ENCODE assay signal across 25 cellular contexts in genomic region chr1:56566994-56567393, GRCh38. TPM values are rescaled to one million over a fixed set of nuclear protein-coding genes. Genes with fewer than 3 reads are reported as not detected.
DNase-seq lines count a peak whose midpoint lies in the region; ATAC-seq, FAIRE-seq and TF ChIP-seq lines count a peak whose summit lies in the region.
"Had no signal": no experiment of that assay in that cellular context is flagged by ENCODE, and none has a peak within 500 bp of the region (broad histone marks: within the 10 kb centered on the region; RNA-seq: fewer than 3 reads in every experiment).

No MANE protein-coding gene starts in this region.

- no peak for DNase-seq in left ventricle myocardium inferior
- no peak for DNase-seq in left cardiac atrium
- peak in 1 of 61 donors; percentile 40 for DNase-seq in caudate nucleus (lab: John Stamatoyannopoulos, UW)
- DNase-seq in HepG2 (ENCODE audit: low spot score): no peak
- no peak for DNase-seq in substantia nigra (lab: John Stamatoyannopoulos, UW)
- DNase-seq in foreskin melanocyte: no peak
- DNase-seq in NCI-H1105 (lab: John Stamatoyannopoulos, UW): no peak
- DNase-seq: activated naive CD4-positive, alpha-beta T cell treated with anti-CD3 and anti-CD28 coated beads, Interleukin-2, amount 50 U/mL, for 16 hours; anterior cingulate cortex; CD8-positive, alpha-beta memory T cell; effector CD8-positive, alpha-beta T cell; foreskin fibroblast; GOT3; Kasumi-1; lower lobe of right lung; NCI-H1694 treated with DMSO at 0.1 percent for 48 hours had no signal

- ATAC-seq in left cardiac atrium (no peak), HepG2 (no peak), HG02870 (IDR thresholded peaks at IDR 0.05; ENCODE audit: unreplicated experiment) (no peak)

- no peak for FAIRE-seq in HepG2 (lab: Jason Lieb, UNC)
- FAIRE-seq: HTR-8/SVneo, islet of Langerhans, urothelium cell line had no signal

- POLR2A ChIA-PET in HepG2 (lab: Yijun Ruan, JAX): interaction anchor here (0.6 to 2.0 kb wide), 8 partner anchors 8 to 235 kb away, joined by 3 to 16 read pairs (median 4); partner anchors contain the start of gene PLPP3

- TF ChIP-seq POLR2A in HepG2 (IDR thresholded peaks at IDR 0.05; ENCODE audit: insufficient read depth in 1 of 2, low read depth in 2 of 2, low read length in 2 of 2): no peak

- in situ Hi-C loops in HepG2 (cut with HindIII; ENCODE audit: extremely low pct_ligation_motif_present, low pct_unique_long_range_greater_than_20kb): no loop called here

- peak overlapping the region; percentile 71 for H3K4me2 ChIP-seq in HepG2 (ENCODE audit: low read depth, low read length)

- H3K27me3 ChIP-seq in left ventricle myocardium inferior (ENCODE audit: low read depth) (no peaks in the 10 kb centered on the region), HepG2 (ENCODE audit: control insufficient read depth in 1 of 2, insufficient read depth in 2 of 2, low read length in 2 of 2) (no peaks in the 10 kb centered on the region)
- H3K27me3 ChIP-seq: neutrophil had no signal

- H3K27ac ChIP-seq in left ventricle myocardium inferior (replicated peaks) (peak overlapping the region; percentile 75), caudate nucleus (ENCODE audit: low read depth, low read length) (peak overlapping the region; percentile 61), HepG2 (ENCODE audit: extremely low read length, insufficient read depth, low read length) (peak overlapping the region; percentile 73), substantia nigra (ENCODE audit: low read depth, low read length, poor library complexity, severe bottlenecking) (peak overlapping the region; percentile 20)
- H3K27ac ChIP-seq: lower lobe of right lung, neutrophil, prostate gland, skin epidermis had no signal

- peak overlapping the region; percentile 40 for H3K9ac ChIP-seq in HepG2 (ENCODE audit: insufficient read depth, low read depth, low read length)

- no peaks in the 10 kb centered on the region for H3K9me3 ChIP-seq in left ventricle myocardium inferior (replicated peaks)
- H3K9me3 ChIP-seq in HepG2 (ENCODE audit: low read length): no peaks in the 10 kb centered on the region
- H3K9me3 ChIP-seq: lower lobe of right lung, neutrophil, prostate gland had no signal

- H3K36me3 ChIP-seq in left ventricle myocardium inferior (no peaks in the 10 kb centered on the region), HepG2 (replicated peaks in 1 of 2; ENCODE audit: control insufficient read depth in 1 of 2, insufficient read depth in 2 of 2, low read length in 2 of 2) (no peaks in the 10 kb centered on the region; a peak in 1 of 5 replicates)
- H3K36me3 ChIP-seq: lower lobe of right lung, neutrophil, prostate gland had no signal

- peaks cover 100% of the 10 kb centered on the region for H3K4me1 ChIP-seq in left ventricle myocardium inferior
- H3K4me1 ChIP-seq in HepG2 (ENCODE audit: insufficient read depth, low read length): peaks cover 100% of the 10 kb centered on the region

- no TSS peak for BruUV-seq in HepG2 (replicated peaks; lab: Mats Ljungman, UMichigan)

- peaks cover 96% of the 10 kb centered on the region for H3K79me2 ChIP-seq in HepG2 (ENCODE audit: insufficient read depth, low read length)

- no peak for TF ChIP-seq EP300 in HepG2 (IDR thresholded peaks at IDR 0.05; ENCODE audit: low read depth in 2 of 2, low read length in 2 of 2)
- no peak for TF ChIP-seq EP300 in HepG2 (CRISPR knock-in tag; IDR thresholded peaks at IDR 0.05; ENCODE audit: borderline replicate concordance)

- peaks cover 8% of the 10 kb centered on the region; the same call in 1 of the 2 replicates for H4K20me1 ChIP-seq in HepG2 (ENCODE audit: insufficient read depth, low read length)

- CTCF ChIA-PET in HepG2 (lab: Yijun Ruan, JAX; ENCODE audit: low intra/inter-chr PET ratio, low total read pairs): no interaction called here

- intact Hi-C loops in left ventricle myocardium inferior (cut with micrococcal nuclease) (no loop called here), left cardiac atrium (cut with DNase I) (no loop called here), HepG2 (cut with micrococcal nuclease; ENCODE audit: unreplicated experiment) (no loop called here)

- no peak for TF ChIP-seq RAD21 in HepG2 (CRISPR knock-in tag; IDR thresholded peaks at IDR 0.05)

- TF ChIP-seq CTCF in left ventricle myocardium inferior (IDR thresholded peaks at IDR 0.05; ENCODE audit: borderline replicate concordance) (no peak), HepG2 (CRISPR knock-in tag; IDR thresholded peaks at IDR 0.05) (no peak)

- H3K4me3 ChIP-seq in left ventricle myocardium inferior (no peak overlapping the region), HepG2 (replicated peaks in 1 of 3; ENCODE audit: insufficient read depth in 1 of 3, low read depth in 2 of 3, low read length in 3 of 3) (peak overlapping the region in 2 of 3 experiments; percentile 41 to 45; a peak in 3 of 6 replicates)
- H3K4me3 ChIP-seq: lower lobe of right lung, prostate gland, skin epidermis had no signal

- H2AFZ ChIP-seq in HepG2 (ENCODE audit: low read length): no peak overlapping the region

- 53% methylated on average over 5 of the region's 5 CpGs for WGBS in HepG2 (ENCODE audit: low lambda C conversion rate)

TF ChIP-seq in HepG2, 621 proteins besides CTCF, POLR2A, EP300 and RAD21:
- TF ChIP-seq ZNF816 (CRISPR knock-in tag; IDR thresholded peaks at IDR 0.05; ENCODE audit: borderline replicate concordance) (peak; percentile 22; the same call in 1 of the 2 replicates), SIX4 (CRISPR knock-in tag; IDR thresholded peaks at IDR 0.05) (no peak), ZBTB38 (CRISPR knock-in tag; IDR thresholded peaks at IDR 0.05) (peak; percentile 60)

RNA-seq across cellular contexts. Expression of gene PLPP3, which starts 12.4 kb away (rescaled TPM):
- total RNA-seq in left ventricle myocardium inferior (101 TPM), left cardiac atrium (100 to 1,000 TPM in 1 of 2 donors, 10 to 100 TPM in 1; 85.1 to 115 TPM), HepG2 (2016; rRNA removed; fragmentation: Illumina TruSeq; extraction: Trizol) (33.9 and 65.8 TPM in 2 replicates)
- total RNA-seq in HepG2 (2016; cell fraction: cytosol; rRNA removed; fragmentation: Illumina TruSeq; extraction: Trizol; ENCODE audit: low read depth): 11.3 and 11.6 TPM in 2 replicates
- total RNA-seq in HepG2 (2016; cell fraction: insoluble cytoplasmic fraction; rRNA removed; fragmentation: Illumina TruSeq; extraction: Trizol): 31.0 and 63.5 TPM in 2 replicates
- 28.3 and 30.5 TPM in 2 replicates for total RNA-seq in HepG2 (2016; cell fraction: membrane; rRNA removed; fragmentation: Illumina TruSeq; extraction: Trizol)
- total RNA-seq in HepG2 (2016; cell fraction: nucleus; rRNA removed; fragmentation: Illumina TruSeq; extraction: Trizol): 60.5 and 75.3 TPM in 2 replicates
- polyA plus RNA-seq in HepG2 (2011; rRNA removed): 49.7 and 51.9 TPM in 2 replicates
- 41.9 and 47.3 TPM in 2 replicates for polyA plus RNA-seq in HepG2 (2011; cell fraction: cytosol; rRNA removed)
- 23.6 and 24.9 TPM in 2 replicates for polyA plus RNA-seq in HepG2 (2011; cell fraction: nucleus; rRNA removed)
- 37.9 and 46.4 TPM in 2 replicates for polyA plus RNA-seq in HepG2 (2012)
- 5.0 and 5.5 TPM in 2 replicates for polyA plus RNA-seq in HepG2 (2016; cell fraction: cytosol; fragmentation: Illumina TruSeq; extraction: Trizol; ENCODE audit: low read depth)
- polyA plus RNA-seq in HepG2 (2016; cell fraction: insoluble cytoplasmic fraction; fragmentation: Illumina TruSeq; extraction: Trizol; ENCODE audit: low read depth): 27.4 and 30.1 TPM in 2 replicates
- polyA plus RNA-seq in HepG2 (2016; cell fraction: membrane; fragmentation: Illumina TruSeq; extraction: Trizol; ENCODE audit: low read depth): 11.7 and 13.1 TPM in 2 replicates
- 72.9 and 73.9 TPM in 2 replicates for polyA plus RNA-seq in HepG2 (2016; cell fraction: nucleus; fragmentation: Illumina TruSeq; extraction: Trizol; ENCODE audit: insufficient read depth, low read depth)
- polyA minus RNA-seq in HepG2 (2011; rRNA and poly(A)+ RNA removed; ENCODE audit: low replicate concordance): 9.4 and 102 TPM in 2 replicates
- 29.6 and 33.5 TPM in 2 replicates for polyA minus RNA-seq in HepG2 (2011; cell fraction: cytosol; rRNA and poly(A)+ RNA removed)
- 47.0 and 48.1 TPM in 2 replicates for polyA minus RNA-seq in HepG2 (2011; cell fraction: nucleus; rRNA and poly(A)+ RNA removed)
- total RNA-seq: G401; T-helper 2 cell treated with Interferon-gamma antibody and Interleukin-4, amounts not matched to agents 100 ng/mL and 5 ng/mL, for 36 hours had no signal
- polyA plus RNA-seq: CD8-positive, alpha-beta memory T cell had no signal

Comparison
In these comparisons a context has a peak if more than half of its experiments do, and no peak if none do; other contexts are left out.
1. H3K27ac ChIP-seq: peak in every context shown above with its lines; median percentile 75 in left ventricle myocardium inferior; 73 in HepG2; 61 in caudate nucleus; 20 in substantia nigra.